In genomic region chr14:20671597-20672283, GRCh38 we compare ENCODE assay signal across 21 cellular contexts. TPM values are rescaled to one million over a fixed set of nuclear protein-coding genes. Genes with fewer than 3 reads are reported as not detected.
A peak's percentile ranks its signal among the peaks of the same experiment; 100 is the strongest.
DNase-seq lines count a peak whose midpoint lies in the region; ATAC-seq and TF ChIP-seq lines count a peak whose summit lies in the region.
"Had no signal": no experiment of that assay in that cellular context is flagged by ENCODE, and none has a peak within 500 bp of the region (broad histone marks: within the 10 kb centered on the region; RNA-seq: fewer than 3 reads in every experiment).

No MANE protein-coding gene starts in this region.

- H3K9me1 ChIP-seq in IMR-90 (ENCODE audit: insufficient read depth, low read length) = no peaks in the 10 kb centered on the region

- intact Hi-C loops in IMR-90 (cut with micrococcal nuclease) = no loop called here
- intact Hi-C loops in ascending aorta (cut with DNase I) = no loop called here

- no peak overlapping the region for H4K5ac ChIP-seq in IMR-90 (ENCODE audit: low read depth, low read length)

- no peak overlapping the region for H3K23ac ChIP-seq in IMR-90 (ENCODE audit: low read depth, low read length)

- POLR2A ChIA-PET in IMR-90 (lab: Charles Lee; ENCODE audit: unreplicated experiment) = no interaction called here

- H3K27ac ChIP-seq in IMR-90 (ENCODE audit: insufficient read depth, low read length) (no peak overlapping the region), ascending aorta (no peak overlapping the region)
- H3K27ac ChIP-seq: left ventricle myocardium inferior, stomach had no signal

- no peak for TF ChIP-seq POLR2A in IMR-90 (IDR thresholded peaks at IDR 0.05; ENCODE audit: low read depth, low read length)

- H3K4me3 ChIP-seq in IMR-90 (ENCODE audit: insufficient read depth, low read depth, low read length) (no peak overlapping the region), ascending aorta (no peak overlapping the region)
- H3K4me3 ChIP-seq: left ventricle myocardium inferior, stomach had no signal

- no peaks in the 10 kb centered on the region for H3K79me1 ChIP-seq in IMR-90 (ENCODE audit: low read depth in 1 of 2, low read length in 2 of 2)

- no peaks in the 10 kb centered on the region for H3K36me3 ChIP-seq in IMR-90 (ENCODE audit: control insufficient read depth, insufficient read depth, low read length)
- H3K36me3 ChIP-seq in ascending aorta = no peaks in the 10 kb centered on the region
- H3K36me3 ChIP-seq: left ventricle myocardium inferior, stomach had no signal

- no peak overlapping the region for H4K91ac ChIP-seq in IMR-90 (ENCODE audit: insufficient read depth, low read depth, low read length)

- H3K56ac ChIP-seq in IMR-90 (ENCODE audit: extremely low read depth, insufficient read depth, low read length) = no peak overlapping the region

- no peak overlapping the region for H3K4ac ChIP-seq in IMR-90 (ENCODE audit: low read depth, low read length)

- BruUV-seq in IMR-90 (replicated peaks; lab: Mats Ljungman, UMichigan) = no TSS peak

- ATAC-seq in GM18909 (IDR thresholded peaks at IDR 0.05; ENCODE audit: poor library complexity, unreplicated experiment) = peak; percentile 31
- no peak; the same call in 1 of the 2 replicates for ATAC-seq in IMR-90 (ENCODE audit: low read depth)
- no peak for ATAC-seq in GM19023 (IDR thresholded peaks at IDR 0.05; ENCODE audit: unreplicated experiment)
- ATAC-seq: Right ventricle myocardium inferior had no signal

- H3K27me3 ChIP-seq in IMR-90 (ENCODE audit: control insufficient read depth, insufficient read depth, low read length) (no peaks in the 10 kb centered on the region; the same call in none of the 2 replicates), ascending aorta (no peaks in the 10 kb centered on the region)

- H2BK120ac ChIP-seq in IMR-90 (ENCODE audit: low read depth, low read length) = no peak overlapping the region

- dilution Hi-C loops in IMR-90 (cut with HindIII; ENCODE audit: low sequenced_read_pairs, unreplicated experiment) = loop anchor here (25.0 kb wide), 1 partner anchor 134 kb away; no protein-coding TSS in a partner anchor

- WGBS in IMR-90 (ENCODE audit: extremely low coverage in 2 of 2, insufficient read length in 1 of 2), 2 experiments = 100% methylated on average over 2 of the region's 4 CpGs; no CpG with 5 or more reads in 1 of the 2 experiments

- DNase-seq in Caki2 (ENCODE audit: low read depth) = peak; percentile 66
- peak; percentile 7 for DNase-seq in IMR-90
- DNase-seq in epidermal melanocyte (ENCODE audit: insufficient read length, low spot score) = peak; percentile 1
- no peak for DNase-seq in DMS53 treated with DMSO at 0.1 percent for 48 hours (lab: John Stamatoyannopoulos, UW; ENCODE audit: unreplicated experiment)
- DNase-seq in amygdala (lab: John Stamatoyannopoulos, UW) = no peak
- DNase-seq in ascending aorta (ENCODE audit: low spot score in 2 of 2) = no peak
- DNase-seq: activated CD4-positive, alpha-beta T cell treated with anti-CD3 and anti-CD28 coated beads for 48 hours; activated T-cell treated with anti-CD3 and anti-CD28 coated beads, Interleukin-2, amount 50 U/mL, for 48 hours; effector CD8-positive, alpha-beta T cell; HCEC 1CT; KBM-7; left ventricle myocardium inferior; naive B cell; NCI-H1417; stomach had no signal

- no peak overlapping the region for H3K14ac ChIP-seq in IMR-90 (replicated peaks; ENCODE audit: low read depth, low read length)

- no peak overlapping the region for H3K18ac ChIP-seq in IMR-90 (ENCODE audit: low read depth, low read length)

- H4K8ac ChIP-seq in IMR-90 (ENCODE audit: low read depth in 2 of 2, low read length in 2 of 2) = no peak overlapping the region

- CTCF ChIA-PET in IMR-90 (lab: Yijun Ruan, JAX) = no interaction called here

- TF ChIP-seq RAD21 in IMR-90 (IDR thresholded peaks at IDR 0.05; ENCODE audit: low read length) = no peak

- no peak overlapping the region for H2BK20ac ChIP-seq in IMR-90 (ENCODE audit: low read depth, low read length)

- no peaks in the 10 kb centered on the region for H4K20me1 ChIP-seq in IMR-90 (ENCODE audit: insufficient read depth, low read length)

- no peak for TF ChIP-seq CTCF in IMR-90 (conservative IDR thresholded peaks at IDR 0.05; ENCODE audit: low read depth, low read length)
- TF ChIP-seq CTCF in ascending aorta (IDR thresholded peaks at IDR 0.05) = no peak

- no peak overlapping the region for H3K9ac ChIP-seq in IMR-90 (ENCODE audit: low read depth, low read length)

- no peak overlapping the region for H2AK9ac ChIP-seq in IMR-90 (replicated peaks; ENCODE audit: low read depth, low read length, poor library complexity)

- in situ Hi-C loops in Caki2 (cut with HindIII; ENCODE audit: low pct_unique_long_range_greater_than_20kb, low sequenced_read_pairs) = no loop called here
- in situ Hi-C loops in IMR-90 (cut with MboI; ENCODE audit: low sequenced_read_pairs) = no loop called here

- H2AK5ac ChIP-seq in IMR-90 (ENCODE audit: low read depth, low read length) = no peak overlapping the region

- no peak overlapping the region for H2BK15ac ChIP-seq in IMR-90 (ENCODE audit: low read depth, low read length)

- H3K4me2 ChIP-seq in IMR-90 (ENCODE audit: low read depth, low read length) = no peak overlapping the region

- no peaks in the 10 kb centered on the region for H3K4me1 ChIP-seq in IMR-90 (ENCODE audit: control insufficient read depth, insufficient read depth, low read length)
- H3K4me1 ChIP-seq in ascending aorta = no peaks in the 10 kb centered on the region
- H3K4me1 ChIP-seq: left ventricle myocardium inferior had no signal

- no peaks in the 10 kb centered on the region for H3K9me3 ChIP-seq in IMR-90 (ENCODE audit: control insufficient read depth, insufficient read depth, low read length)
- no peaks in the 10 kb centered on the region for H3K9me3 ChIP-seq in ascending aorta
- H3K9me3 ChIP-seq: left ventricle myocardium inferior, stomach had no signal

- H2BK5ac ChIP-seq in IMR-90 (ENCODE audit: low read depth, low read length, poor library complexity, severe bottlenecking) = no peak overlapping the region

- no peak overlapping the region for H2AFZ ChIP-seq in IMR-90 (replicated peaks; ENCODE audit: low read length, poor library complexity)

TF ChIP-seq in IMR-90, 13 proteins besides CTCF, POLR2A, EP300 and RAD21:
- no peak for TF ChIP-seq MAFK (IDR thresholded peaks at IDR 0.05; ENCODE audit: low read depth, low read length)
TF ChIP-seq in IMR-90: peak in this region for 0.

RNA-seq across cellular contexts. Expression of gene RNASE4, which starts 12.6 kb away (rescaled TPM):
- total RNA-seq in Caki2 (2014; rRNA removed; shearing (Covaris generic); ENCODE audit: low replicate concordance) = 18.5 and 21.6 TPM in 2 replicates
- total RNA-seq in IMR-90 (2012; rRNA removed) (8.1 and 10.4 TPM in 2 replicates), ascending aorta (23.2 TPM)
- 9.9 and 11.6 TPM in 2 replicates for polyA plus RNA-seq in IMR-90 (2012; rRNA removed)
- 5.2 and 10.4 TPM in 2 replicates for polyA plus RNA-seq in IMR-90 (2012; cell fraction: cytosol; rRNA removed)
- 2.7 and 5.5 TPM in 2 replicates for polyA plus RNA-seq in IMR-90 (2012; cell fraction: nucleus; rRNA removed; ENCODE audit: low replicate concordance)

RNA-seq across cellular contexts. Expression of gene ANG, which starts 16.8 kb away (rescaled TPM):
- total RNA-seq in Caki2 (2014; rRNA removed; shearing (Covaris generic); ENCODE audit: low replicate concordance) = 2.0 and 3.4 TPM in 2 replicates
- 3.6 and 3.9 TPM in 2 replicates for total RNA-seq in IMR-90 (2012; rRNA removed)
- polyA plus RNA-seq in IMR-90 (2012; rRNA removed) = 4.2 and 4.7 TPM in 2 replicates
- polyA plus RNA-seq in IMR-90 (2012; cell fraction: cytosol; rRNA removed) = 5.9 and 9.0 TPM in 2 replicates
- polyA plus RNA-seq in IMR-90 (2012; cell fraction: nucleus; rRNA removed; ENCODE audit: low replicate concordance) = 1.9 and 2.4 TPM in 2 replicates
- 4.2 TPM for total RNA-seq in ascending aorta

RNA-seq across cellular contexts. Expression of gene OR6S1, which starts 30.2 kb away (rescaled TPM):
- total RNA-seq in Caki2 (2014; rRNA removed; shearing (Covaris generic); ENCODE audit: low replicate concordance) = not detected in 2 replicates
- total RNA-seq in IMR-90 (2012; rRNA removed) (not detected in 2 replicates), ascending aorta (not detected)
- polyA plus RNA-seq in IMR-90 (2012; rRNA removed) = not detected in 2 replicates
- not detected in 2 replicates for polyA plus RNA-seq in IMR-90 (2012; cell fraction: cytosol; rRNA removed)
- polyA plus RNA-seq in IMR-90 (2012; cell fraction: nucleus; rRNA removed; ENCODE audit: low replicate concordance) = not detected in 2 replicates
- total RNA-seq: cardiac septum; G401; left ventricle myocardium inferior; Right ventricle myocardium inferior; stomach; T-helper 2 cell treated with Interferon-gamma antibody and Interleukin-4, amounts not matched to agents 100 ng/mL and 5 ng/mL, for 36 hours had no signal
- polyA plus RNA-seq: stomach had no signal

Comparison
In these comparisons a context has a peak if more than half of its experiments do, and no peak if none do; other contexts are left out.
1. DNase-seq: peak in Caki2 (single experiment), IMR-90 (single experiment) and epidermal melanocyte (single experiment); none in DMS53 treated with DMSO at 0.1 percent for 48 hours (single experiment), amygdala (0 of 56) and ascending aorta (0 of 2).